Comparison of ENCODE assay signal across 34 cellular contexts in the genomic region with DNA sequence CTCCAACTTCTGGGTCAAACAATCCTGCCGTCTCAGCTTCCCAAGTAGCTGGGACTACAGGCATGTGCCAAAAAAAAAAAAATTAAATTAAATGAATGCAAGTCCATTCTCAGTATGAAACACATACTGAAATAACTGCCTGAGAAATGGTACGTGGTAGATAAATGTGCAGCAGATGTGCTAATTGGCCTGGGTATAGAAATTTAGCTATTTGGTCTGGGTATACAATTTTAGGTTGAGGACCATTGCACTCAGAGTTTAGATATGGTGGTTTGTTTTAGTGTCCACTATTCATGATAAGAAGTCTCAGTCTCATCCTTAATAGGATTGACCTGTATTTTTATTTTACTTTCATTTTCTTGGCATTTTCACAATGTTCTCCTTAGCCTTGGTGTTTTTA. TPM values are rescaled to one million over a fixed set of nuclear protein-coding genes. Genes with fewer than 3 reads are reported as not detected.
"Had no signal": no experiment of that assay in that cellular context is flagged by ENCODE, and none has a peak within 500 bp of the region (broad histone marks: within the 10 kb centered on the region; RNA-seq: fewer than 3 reads in every experiment).

No MANE protein-coding gene starts in this region.

- H3K27ac ChIP-seq: adrenal gland, ascending aorta, body of pancreas, brain microvascular endothelial cell, breast epithelium, cardiac muscle cell had no signal

- FAIRE-seq: astrocyte had no signal

- ATAC-seq: activated naive CD4-positive, alpha-beta T cell treated with anti-CD3 and anti-CD28 coated beads, Interleukin-2, amount 50 U/mL, for 72 hours; activated naive CD8-positive, alpha-beta T cell treated with anti-CD3 and anti-CD28 coated beads, Interleukin-2, amount 50 U/mL, for 24 hours; activated T-cell treated with anti-CD3 and anti-CD28 coated beads, Interleukin-2, amount 50 U/mL, for 4 hours; activated T-cell treated with anti-CD3 and anti-CD28 coated beads, Interleukin-2, amount 50 U/mL, for 72 hours; activated T-helper 17 cell treated with anti-CD3 and anti-CD28 coated beads, Interleukin-2, amount 50 U/mL, for 72 hours; body of pancreas had no signal

- DNase-seq: activated effector memory CD4-positive, alpha-beta T cell treated with anti-CD3 and anti-CD28 coated beads, Interleukin-2, amount 50 U/mL, for 16 hours; activated effector memory CD4-positive, alpha-beta T cell treated with Interleukin-2 at 50 U/mL for 16 hours; activated gamma-delta T cell; activated gamma-delta T cell treated with Interleukin-2 at 50 U/mL for 16 hours; activated naive CD4-positive, alpha-beta T cell; activated naive CD4-positive, alpha-beta T cell treated with anti-CD3 and anti-CD28 coated beads for 36 hours; activated naive CD4-positive, alpha-beta T cell treated with anti-CD3 and anti-CD28 coated beads, Interleukin-2, amount 10 ng/mL, durations not matched to agents 7 days and 5 days; activated naive CD4-positive, alpha-beta T cell treated with anti-CD3 and anti-CD28 coated beads, Interleukin-2, amount 50 U/mL, for 16 hours; activated naive CD4-positive, alpha-beta T cell treated with Interleukin-2 at 50 U/mL for 16 hours; activated naive CD8-positive, alpha-beta T cell treated with anti-CD3 and anti-CD28 coated beads for 36 hours; activated naive CD8-positive, alpha-beta T cell treated with anti-CD3 and anti-CD28 coated beads, Interleukin-2, amount 10 ng/mL, durations not matched to agents 7 days and 5 days; activated naive CD8-positive, alpha-beta T cell treated with anti-CD3 and anti-CD28 coated beads, Interleukin-2, amount 50 U/mL, for 24 hours; activated T-cell treated with anti-CD3 and anti-CD28 coated beads, Interleukin-2, amount 50 U/mL, for 24 hours; activated T-cell treated with anti-CD3 and anti-CD28 coated beads, Interleukin-2, amount 50 U/mL, for 4 hours; activated T-cell treated with anti-CD3 and anti-CD28 coated beads, Interleukin-2, amount 50 U/mL, for 48 hours; activated T-cell treated with anti-CD3 and anti-CD28 coated beads, Interleukin-2, amount 50 U/mL, for 72 hours; adrenal gland; amniotic stem cell; amygdala; anterior cingulate cortex; aorta; body of pancreas; brain microvascular endothelial cell; caudate nucleus; central memory CD4-positive, alpha-beta T cell; cerebellar nuclear complex had no signal

- H3K4me1 ChIP-seq: adrenal gland, ascending aorta, body of pancreas, breast epithelium had no signal

- H3K27me3 ChIP-seq: adrenal gland, ascending aorta, body of pancreas, brain microvascular endothelial cell, breast epithelium, cardiac muscle cell had no signal

- H3K36me3 ChIP-seq: adrenal gland, ascending aorta, brain microvascular endothelial cell, breast epithelium, cardiac muscle cell had no signal

- H3K9me3 ChIP-seq: adrenal gland, body of pancreas had no signal

- H3K4me3 ChIP-seq: adrenal gland, ascending aorta, body of pancreas, breast epithelium, cardiac muscle cell had no signal

RNA-seq across cellular contexts. Expression of gene GYG2, which starts 9.2 kb away (rescaled TPM):
- total RNA-seq: activated naive CD4-positive, alpha-beta T cell treated with anti-CD3 and anti-CD28 coated beads for 36 hours; activated naive CD4-positive, alpha-beta T cell treated with anti-CD3 and anti-CD28 coated beads, Interleukin-2, amount 50 U/mL, for 72 hours; activated naive CD8-positive, alpha-beta T cell treated with anti-CD3 and anti-CD28 coated beads for 36 hours; activated naive CD8-positive, alpha-beta T cell treated with anti-CD3 and anti-CD28 coated beads, Interleukin-2, amount 10 ng/mL, durations not matched to agents 7 days and 5 days; activated T-cell treated with anti-CD3 and anti-CD28 coated beads, Interleukin-2, amount 50 U/mL, for 4 hours; activated T-cell treated with anti-CD3 and anti-CD28 coated beads, Interleukin-2, amount 50 U/mL, for 72 hours; activated T-helper 1 cell treated with anti-CD3 and anti-CD28 coated beads, Interleukin-12 subunit alpha, Interleukin-12 subunit beta, Interleukin-2, Interleukin-4 antibody, amounts not matched to agents 30 ng/mL and 10 ng/mL and 1 ng/mL, durations not matched to agents 14 hours and 24 hours and 36 hours; activated T-helper 17 cell treated with anti-CD3 and anti-CD28 coated beads, Interleukin-2, amount 50 U/mL, for 72 hours; activated T-helper 2 cell treated with anti-CD3 and anti-CD28 coated beads, Interferon-gamma antibody, Interleukin-2, Interleukin-4, amounts not matched to agents 10 μg/mL and 5 μg/mL and 100 μg/mL, durations not matched to agents 14 hours and 24 hours and 36 hours had no signal
